ENCODE assay signal across 22 cellular contexts in genomic region chr1:57238408-57238807, GRCh38.
"Had no signal": no experiment of that assay in that cellular context is flagged by ENCODE, and none has a peak within 500 bp of the region (broad histone marks: within the 10 kb centered on the region; RNA-seq: fewer than 3 reads in every experiment).

No MANE protein-coding gene starts in this region.

- H3K4me1 ChIP-seq: left ventricle myocardium inferior, right atrium auricular region, stomach, testis, thyroid gland, transverse colon, upper lobe of left lung had no signal

- ATAC-seq: mucosa of descending colon; naive thymus-derived CD4-positive, alpha-beta T cell; natural killer cell treated with Interleukin-12 subunit alpha and Interleukin-12 subunit beta and Interleukin-15 and Interleukin-18, amount 100 ng/mL, for 72 hours; sciatic nerve; stimulated activated naive B cell treated with anti-CD40 and anti-IgM and Interleukin-4, amounts not matched to agents 10 μg/mL and 1 μg/mL and 100 μg/mL, for 72 hours; stimulated activated naive CD8-positive, alpha-beta T cell treated with anti-CD3 and anti-CD28 coated beads, Interleukin-15, Interleukin-2, amounts not matched to agents 100 U/mL and 50 U/mL, for 24 hours had no signal

- H3K27me3 ChIP-seq: hepatocyte, ovary, right atrium auricular region, stomach, testis, thyroid gland, transverse colon, upper lobe of left lung had no signal

- DNase-seq: islet precursor cell; left ventricle myocardium inferior; mesendoderm; mucosa of descending colon; naive thymus-derived CD4-positive, alpha-beta T cell; ovary; stimulated activated CD4-positive, alpha-beta T cell treated with anti-CD3 and anti-CD28 coated beads, Interleukin-12 subunit alpha, Interleukin-12 subunit beta, amount 100 ng/mL, for 4 hours; stimulated activated CD4-positive, alpha-beta T cell treated with anti-CD3 and anti-CD28 coated beads, Interleukin-15, amount 100 ng/mL, for 24 hours; stimulated activated CD4-positive, alpha-beta T cell treated with anti-CD3 and anti-CD28 coated beads, Interleukin-2, amount 100 ng/mL, for 24 hours; stimulated activated CD4-positive, alpha-beta T cell treated with anti-CD3 and anti-CD28 coated beads, Interleukin-4, amount 100 ng/mL, for 1 hour; stimulated activated naive B cell treated with anti-CD40 and anti-IgM and Interleukin-4, amounts not matched to agents 10 μg/mL and 1 μg/mL and 100 μg/mL, for 72 hours; stimulated activated naive CD8-positive, alpha-beta T cell treated with anti-CD3 and anti-CD28 coated beads, Interleukin-15, Interleukin-2, amounts not matched to agents 100 U/mL and 50 U/mL, for 24 hours; stomach; testis; thyroid gland; transverse colon; upper lobe of left lung had no signal

- H3K27ac ChIP-seq: hepatocyte, left ventricle myocardium inferior, ovary, right atrium auricular region, skin epidermis, stomach, testis, thyroid gland, transverse colon, upper lobe of left lung had no signal
